Comparison of ENCODE assay signal across 9 cellular contexts in genomic region chr12:6792522-6793201, GRCh38. TPM values are rescaled to one million over a fixed set of nuclear protein-coding genes. Genes with fewer than 3 reads are reported as not detected.
DNase-seq lines count a peak whose midpoint lies in the region; ATAC-seq lines count a peak whose summit lies in the region.
"Had no signal": no experiment of that assay in that cellular context is flagged by ENCODE, and none has a peak within 500 bp of the region (broad histone marks: within the 10 kb centered on the region; RNA-seq: fewer than 3 reads in every experiment).

No MANE protein-coding gene starts in this region.

- H3K27ac Mint-ChIP-seq in activated T-cell treated with anti-CD3 and anti-CD28 coated beads, Interleukin-2, amount 50 U/mL, for 72 hours: peak overlapping the region; percentile 52

- H3K27me3 Mint-ChIP-seq in activated T-cell treated with anti-CD3 and anti-CD28 coated beads, Interleukin-2, amount 50 U/mL, for 72 hours (ENCODE audit: low read depth): no peaks in the 10 kb centered on the region

- H3K4me3 Mint-ChIP-seq in activated T-cell treated with anti-CD3 and anti-CD28 coated beads, Interleukin-2, amount 50 U/mL, for 72 hours: peak overlapping the region; percentile 87 to 98

- H3K36me3 Mint-ChIP-seq in activated T-cell treated with anti-CD3 and anti-CD28 coated beads, Interleukin-2, amount 50 U/mL, for 72 hours (ENCODE audit: insufficient read depth in 2 of 2): peaks cover 8 to 15% of the 10 kb centered on the region in 2 donors

- ATAC-seq in activated T-cell treated with anti-CD3 and anti-CD28 coated beads, Interleukin-2, amount 50 U/mL, for 72 hours (replicated peaks in 1 of 2): peak; percentile 42 to 47
- ATAC-seq in HG03175 (IDR thresholded peaks at IDR 0.05; ENCODE audit: unreplicated experiment): no peak
- no peak for ATAC-seq in HG02938 (IDR thresholded peaks at IDR 0.05; ENCODE audit: unreplicated experiment)
- ATAC-seq in GM18907 (IDR thresholded peaks at IDR 0.05; ENCODE audit: unreplicated experiment): no peak

- peaks cover 66% of the 10 kb centered on the region for H3K4me1 Mint-ChIP-seq in activated T-cell treated with anti-CD3 and anti-CD28 coated beads, Interleukin-2, amount 50 U/mL, for 72 hours (ENCODE audit: low read depth)

- DNase-seq in activated T-cell treated with anti-CD3 and anti-CD28 coated beads, Interleukin-2, amount 50 U/mL, for 1 hour: peak; percentile 52
- DNase-seq in activated T-cell treated with anti-CD3 and anti-CD28 coated beads for 4 hours (no peak), iPS-NIHi11 (ENCODE audit: low spot score) (peak; percentile 28), substantia nigra (lab: John Stamatoyannopoulos, UW) (peak in 15 of 49 donors; percentile 11 to 52 (median 21))
- no peak for DNase-seq in activated T-cell treated with anti-CD3 and anti-CD28 coated beads, Interleukin-2, amount 50 U/mL, for 72 hours

- peak overlapping the region; percentile 35 for H3K27ac ChIP-seq in substantia nigra (ENCODE audit: low read depth, low read length, poor library complexity, severe bottlenecking)
- H3K27ac ChIP-seq: SJSA1 had no signal

- no peaks in the 10 kb centered on the region for H3K9me3 Mint-ChIP-seq in activated T-cell treated with anti-CD3 and anti-CD28 coated beads, Interleukin-2, amount 50 U/mL, for 72 hours

RNA-seq across cellular contexts. Expression of gene CD4, which starts 3.3 kb away (rescaled TPM):
- 100 to 1,000 TPM; 126 to 141 TPM for total RNA-seq in activated T-cell treated with anti-CD3 and anti-CD28 coated beads, Interleukin-2, amount 50 U/mL, for 72 hours
- total RNA-seq: SJSA1 had no signal

RNA-seq across cellular contexts. Expression of gene LAG3, which starts 20.3 kb away (rescaled TPM):
- 100 to 1,000 TPM; 117 to 188 TPM for total RNA-seq in activated T-cell treated with anti-CD3 and anti-CD28 coated beads, Interleukin-2, amount 50 U/mL, for 72 hours

RNA-seq across cellular contexts. Expression of gene PTMS, which starts 26.5 kb away (rescaled TPM):
- total RNA-seq in activated T-cell treated with anti-CD3 and anti-CD28 coated beads, Interleukin-2, amount 50 U/mL, for 72 hours: 100 to 1,000 TPM; 119 to 154 TPM

RNA-seq across cellular contexts. Expression of gene GPR162, which starts 29.0 kb away (rescaled TPM):
- total RNA-seq in activated T-cell treated with anti-CD3 and anti-CD28 coated beads, Interleukin-2, amount 50 U/mL, for 72 hours: under 1 TPM; 0.72 to 0.93 TPM

RNA-seq across cellular contexts. Expression of gene P3H3, which starts 35.5 kb away (rescaled TPM):
- total RNA-seq in activated T-cell treated with anti-CD3 and anti-CD28 coated beads, Interleukin-2, amount 50 U/mL, for 72 hours: 1 to 10 TPM; 2.2 to 2.6 TPM

Comparison
In these comparisons a context has a peak if more than half of its experiments do, and no peak if none do; other contexts are left out.
1. DNase-seq: peak in activated T-cell treated with anti-CD3 and anti-CD28 coated beads, Interleukin-2, amount 50 U/mL, for 1 hour (single experiment) and iPS-NIHi11 (single experiment); none in activated T-cell treated with anti-CD3 and anti-CD28 coated beads for 4 hours (single experiment) and activated T-cell treated with anti-CD3 and anti-CD28 coated beads, Interleukin-2, amount 50 U/mL, for 72 hours (0 of 2).
2. ATAC-seq: peak in activated T-cell treated with anti-CD3 and anti-CD28 coated beads, Interleukin-2, amount 50 U/mL, for 72 hours (2 of 2); none in HG03175 (single experiment), HG02938 (single experiment) and GM18907 (single experiment).